In genomic region chr17:42180922-42181850, GRCh38 we compare ENCODE assay signal across 8 cellular contexts. TPM values are rescaled to one million over a fixed set of nuclear protein-coding genes. Genes with fewer than 3 reads are reported as not detected.
DNase-seq lines count a peak whose midpoint lies in the region; ATAC-seq and TF ChIP-seq lines count a peak whose summit lies in the region.

TSS of gene KCNH4 (minus strand) at chr17:42181142. CDS start at chr17:42180945, 197 bp downstream.

- TF ChIP-seq CTCF in liver (IDR thresholded peaks at IDR 0.05; ENCODE audit: low read depth, low read length, missing input control) (peak; percentile 37), mesothelial cell of epicardium (IDR thresholded peaks at IDR 0.05; ENCODE audit: unreplicated experiment) (no peak)

- ATAC-seq in HG02798 (IDR thresholded peaks at IDR 0.05; ENCODE audit: poor library complexity, unreplicated experiment) = peak; percentile 65

- peak within 1 kb of the TSS; percentile 36 for H3K27ac Mint-ChIP-seq in activated CD4-positive, alpha-beta T cell treated with anti-CD3 and anti-CD28 coated beads, Interleukin-2, amount 10 ng/mL, durations not matched to agents 7 days and 5 days
- no peak within 1 kb of the TSS for H3K27ac Mint-ChIP-seq in dendritic cell treated with granulocyte-macrophage colony-stimulating factor and Interleukin-4, amounts not matched to agents 40 ng/mL and 50 ng/mL, for 4 days
- no peak within 1 kb of the TSS for H3K27ac Mint-ChIP-seq in mesothelial cell of epicardium

- H3K36me3 Mint-ChIP-seq in activated CD4-positive, alpha-beta T cell treated with anti-CD3 and anti-CD28 coated beads, Interleukin-2, amount 10 ng/mL, durations not matched to agents 7 days and 5 days (ENCODE audit: low read depth) = no peaks in the 10 kb centered on the region
- H3K36me3 Mint-ChIP-seq in dendritic cell treated with granulocyte-macrophage colony-stimulating factor and Interleukin-4, amounts not matched to agents 40 ng/mL and 50 ng/mL, for 4 days (ENCODE audit: low read depth) = no peaks in the 10 kb centered on the region
- no peaks in the 10 kb centered on the region for H3K36me3 Mint-ChIP-seq in mesothelial cell of epicardium

- H3K36me3 ChIP-seq in liver (ENCODE audit: control insufficient read depth in 4 of 4, insufficient read depth in 3 of 4, low read depth in 1 of 4, low read length in 3 of 4) = no peaks in the 10 kb centered on the region

- intact Hi-C loops in dendritic cell treated with granulocyte-macrophage colony-stimulating factor and Interleukin-4, amounts not matched to agents 40 ng/mL and 50 ng/mL, for 4 days (cut with micrococcal nuclease) = loop anchor here (1.0 to 5.0 kb wide), 3 partner anchors 26 to 164 kb away; partner anchors contain the start of gene DNAJC7

- peaks cover 52% of the 10 kb centered on the region for H3K4me1 Mint-ChIP-seq in activated CD4-positive, alpha-beta T cell treated with anti-CD3 and anti-CD28 coated beads, Interleukin-2, amount 10 ng/mL, durations not matched to agents 7 days and 5 days
- H3K4me1 Mint-ChIP-seq in dendritic cell treated with granulocyte-macrophage colony-stimulating factor and Interleukin-4, amounts not matched to agents 40 ng/mL and 50 ng/mL, for 4 days (ENCODE audit: low read depth) = peaks cover 89% of the 10 kb centered on the region
- H3K4me1 Mint-ChIP-seq in mesothelial cell of epicardium = peaks cover 9% of the 10 kb centered on the region

- H3K27me3 Mint-ChIP-seq in activated CD4-positive, alpha-beta T cell treated with anti-CD3 and anti-CD28 coated beads, Interleukin-2, amount 10 ng/mL, durations not matched to agents 7 days and 5 days = peaks cover 25% of the 10 kb centered on the region
- H3K27me3 Mint-ChIP-seq in dendritic cell treated with granulocyte-macrophage colony-stimulating factor and Interleukin-4, amounts not matched to agents 40 ng/mL and 50 ng/mL, for 4 days = peaks cover 43% of the 10 kb centered on the region
- peaks cover 86% of the 10 kb centered on the region for H3K27me3 Mint-ChIP-seq in mesothelial cell of epicardium (ENCODE audit: low read depth)

- peak; percentile 71 to 82 for TF ChIP-seq RAD21 in liver (IDR thresholded peaks at IDR 0.05)

- H3K4me1 ChIP-seq in liver (ENCODE audit: control insufficient read depth in 4 of 4, insufficient read depth in 4 of 4, low read length in 3 of 4) = peaks cover 6 to 31% (median 17%) of the 10 kb centered on the region in 4 donors

- no peak within 1 kb of the TSS for H3K9ac ChIP-seq in liver (ENCODE audit: low read depth in 1 of 2, low read length in 2 of 2)

- POLR2A ChIA-PET in activated CD4-positive, alpha-beta T cell treated with anti-CD3 and anti-CD28 coated beads, Interleukin-2, amount 10 ng/mL, durations not matched to agents 7 days and 5 days (lab: Charles Lee) = interaction anchor here (0.5 to 0.8 kb wide), 3 partner anchors 9 to 66 kb away, joined by 3 to 5 read pairs (median 4); partner anchors contain the start of gene GHDC

- peaks cover 0 to 3% (median 0%) of the 10 kb centered on the region in 4 donors for H3K27me3 ChIP-seq in liver (ENCODE audit: control insufficient read depth in 4 of 4, insufficient read depth in 4 of 4, low read length in 3 of 4)

- peak within 1 kb of the TSS in 2 of 3 donors; percentile 9 to 31 for H3K4me3 ChIP-seq in liver (ENCODE audit: low read depth in 1 of 3, low read length in 3 of 3)

- no peaks in the 10 kb centered on the region for H3K9me3 Mint-ChIP-seq in activated CD4-positive, alpha-beta T cell treated with anti-CD3 and anti-CD28 coated beads, Interleukin-2, amount 10 ng/mL, durations not matched to agents 7 days and 5 days
- H3K9me3 Mint-ChIP-seq in dendritic cell treated with granulocyte-macrophage colony-stimulating factor and Interleukin-4, amounts not matched to agents 40 ng/mL and 50 ng/mL, for 4 days = no peaks in the 10 kb centered on the region
- H3K9me3 Mint-ChIP-seq in mesothelial cell of epicardium = no peaks in the 10 kb centered on the region

- peak within 1 kb of the TSS; percentile 61 for H3K4me3 Mint-ChIP-seq in activated CD4-positive, alpha-beta T cell treated with anti-CD3 and anti-CD28 coated beads, Interleukin-2, amount 10 ng/mL, durations not matched to agents 7 days and 5 days
- peak within 1 kb of the TSS; percentile 78 for H3K4me3 Mint-ChIP-seq in dendritic cell treated with granulocyte-macrophage colony-stimulating factor and Interleukin-4, amounts not matched to agents 40 ng/mL and 50 ng/mL, for 4 days
- no peak within 1 kb of the TSS for H3K4me3 Mint-ChIP-seq in mesothelial cell of epicardium

- WGBS in liver = 6% methylated on average over 60 of the region's 60 CpGs

- H3K9me3 ChIP-seq in liver (ENCODE audit: control insufficient read depth in 4 of 4, low read length in 3 of 4) = no peaks in the 10 kb centered on the region

- CTCF ChIA-PET in activated CD4-positive, alpha-beta T cell treated with anti-CD3 and anti-CD28 coated beads, Interleukin-2, amount 10 ng/mL, durations not matched to agents 7 days and 5 days (lab: Charles Lee) = interaction anchor here (0.5 to 4.1 kb wide), 31 partner anchors 9 to 346 kb away, joined by 3 to 28 read pairs (median 4); partner anchors contain the start of genes CNP, GHDC, NKIRAS2 and STAT3

- peak; percentile 17 for DNase-seq in DMS79 (lab: John Stamatoyannopoulos, UW)
- DNase-seq in NCI-H2196 treated with DMSO at 0.1 percent for 48 hours (lab: John Stamatoyannopoulos, UW; ENCODE audit: unreplicated experiment) = peak; percentile 42
- DNase-seq in activated CD4-positive, alpha-beta T cell treated with anti-CD3 and anti-CD28 coated beads, Interleukin-2, amount 10 ng/mL, durations not matched to agents 7 days and 5 days = peak; percentile 93
- peak; percentile 91 to 94 for DNase-seq in stimulated activated CD4-positive, alpha-beta T cell treated with anti-CD3 and anti-CD28 coated beads, Interleukin-2, amount 100 ng/mL, for 48 hours
- DNase-seq in mesothelial cell of epicardium (ENCODE audit: low spot score in 2 of 2, unreplicated experiment in 2 of 2) = no peak

- H3K27ac ChIP-seq in liver (ENCODE audit: low read depth in 1 of 2, low read length in 2 of 2) = no peak within 1 kb of the TSS

TF ChIP-seq in liver, 16 proteins besides CTCF, POLR2A, EP300 and RAD21:
- TF ChIP-seq, protein P1, sequence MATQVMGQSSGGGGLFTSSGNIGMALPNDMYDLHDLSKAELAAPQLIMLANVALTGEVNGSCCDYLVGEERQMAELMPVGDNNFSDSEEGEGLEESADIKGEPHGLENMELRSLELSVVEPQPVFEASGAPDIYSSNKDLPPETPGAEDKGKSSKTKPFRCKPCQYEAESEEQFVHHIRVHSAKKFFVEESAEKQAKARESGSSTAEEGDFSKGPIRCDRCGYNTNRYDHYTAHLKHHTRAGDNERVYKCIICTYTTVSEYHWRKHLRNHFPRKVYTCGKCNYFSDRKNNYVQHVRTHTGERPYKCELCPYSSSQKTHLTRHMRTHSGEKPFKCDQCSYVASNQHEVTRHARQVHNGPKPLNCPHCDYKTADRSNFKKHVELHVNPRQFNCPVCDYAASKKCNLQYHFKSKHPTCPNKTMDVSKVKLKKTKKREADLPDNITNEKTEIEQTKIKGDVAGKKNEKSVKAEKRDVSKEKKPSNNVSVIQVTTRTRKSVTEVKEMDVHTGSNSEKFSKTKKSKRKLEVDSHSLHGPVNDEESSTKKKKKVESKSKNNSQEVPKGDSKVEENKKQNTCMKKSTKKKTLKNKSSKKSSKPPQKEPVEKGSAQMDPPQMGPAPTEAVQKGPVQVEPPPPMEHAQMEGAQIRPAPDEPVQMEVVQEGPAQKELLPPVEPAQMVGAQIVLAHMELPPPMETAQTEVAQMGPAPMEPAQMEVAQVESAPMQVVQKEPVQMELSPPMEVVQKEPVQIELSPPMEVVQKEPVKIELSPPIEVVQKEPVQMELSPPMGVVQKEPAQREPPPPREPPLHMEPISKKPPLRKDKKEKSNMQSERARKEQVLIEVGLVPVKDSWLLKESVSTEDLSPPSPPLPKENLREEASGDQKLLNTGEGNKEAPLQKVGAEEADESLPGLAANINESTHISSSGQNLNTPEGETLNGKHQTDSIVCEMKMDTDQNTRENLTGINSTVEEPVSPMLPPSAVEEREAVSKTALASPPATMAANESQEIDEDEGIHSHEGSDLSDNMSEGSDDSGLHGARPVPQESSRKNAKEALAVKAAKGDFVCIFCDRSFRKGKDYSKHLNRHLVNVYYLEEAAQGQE (IDR thresholded peaks at IDR 0.05) = peak; percentile 72
- TF ChIP-seq SP1 (IDR thresholded peaks at IDR 0.05) (peak; percentile 29), YY1 (IDR thresholded peaks at IDR 0.05) (no peak)
TF ChIP-seq in liver: peak in this region for 2.

RNA-seq across cellular contexts. Expression of gene KCNH4, which starts in this region (rescaled TPM):
- under 1 TPM; 0.15 to 0.17 TPM for total RNA-seq in activated CD4-positive, alpha-beta T cell treated with anti-CD3 and anti-CD28 coated beads, Interleukin-2, amount 10 ng/mL, durations not matched to agents 7 days and 5 days
- total RNA-seq in liver (not detected), mesothelial cell of epicardium (0.11 to 0.25 TPM (median 0.18 TPM) in 3 replicates)
- under 1 TPM in 1 of 2 donors, not detected in 1; 0.01 TPM for polyA plus RNA-seq in liver

Comparison
In these comparisons a context has a peak if more than half of its experiments do, and no peak if none do; other contexts are left out.
1. Peak in DNase-seq in activated CD4-positive, alpha-beta T cell treated with anti-CD3 and anti-CD28 coated beads, Interleukin-2, amount 10 ng/mL, durations not matched to agents 7 days and 5 days; RNA of the gene not detected or under 1 TPM.
2. DNase-seq: peak in DMS79 (single experiment), NCI-H2196 treated with DMSO at 0.1 percent for 48 hours (single experiment) and stimulated activated CD4-positive, alpha-beta T cell treated with anti-CD3 and anti-CD28 coated beads, Interleukin-2, amount 100 ng/mL, for 48 hours (2 of 2); none in mesothelial cell of epicardium (0 of 2).